34 cellular contexts compared by ENCODE assay signal in the genomic region with DNA sequence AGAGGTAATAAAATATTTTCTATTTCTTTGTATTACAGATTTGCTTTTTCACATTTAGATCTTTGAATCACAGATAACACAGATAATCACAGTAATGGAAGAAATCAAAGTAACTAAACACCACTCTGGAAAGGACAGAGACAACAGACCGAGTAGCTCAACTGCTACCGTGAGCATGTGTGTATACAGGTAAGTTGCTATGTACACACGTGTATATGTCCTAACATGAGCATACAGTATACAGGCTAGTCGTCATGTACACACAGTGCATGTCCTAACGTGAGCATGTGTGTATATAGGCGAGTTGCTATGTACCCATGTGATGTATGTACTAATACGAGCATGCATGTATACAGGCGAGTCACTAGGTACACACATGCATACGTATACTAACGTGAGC.
"Had no signal": no experiment of that assay in that cellular context is flagged by ENCODE, and none has a peak within 500 bp of the region (broad histone marks: within the 10 kb centered on the region; RNA-seq: fewer than 3 reads in every experiment).

No MANE protein-coding gene starts in this region.

- DNase-seq: Karpas-422, Kasumi-1, MG63, MM.1S, MV-4-11, NCI-H1048, NCI-H1092, NCI-H1092 treated with DMSO at 0.1 percent for 48 hours, NCI-H1105, NCI-H1105 treated with DMSO at 0.1 percent for 48 hours, NCI-H1417, NCI-H1417 treated with DMSO at 0.1 percent for 48 hours, NCI-H1436, NCI-H1436 treated with DMSO at 0.1 percent for 48 hours, NCI-H146, NCI-H1694, NCI-H1694 treated with DMSO at 0.1 percent for 48 hours, NCI-H187, NCI-H187 treated with DMSO at 0.1 percent for 48 hours, NCI-H1930, NCI-H2029, NCI-H2029 treated with DMSO at 0.1 percent for 48 hours, NCI-H2081, NCI-H2081 treated with DMSO at 0.1 percent for 48 hours, NCI-H2107, NCI-H2171, NCI-H2171 treated with DMSO at 0.1 percent for 48 hours, NCI-H2227 treated with DMSO at 0.1 percent for 48 hours, NCI-H226, NCI-H345, NCI-H446, NCI-H446 treated with DMSO at 0.1 percent for 48 hours, NCI-H510A had no signal

- H3K4me3 ChIP-seq: MG63 had no signal

- H3K9ac ChIP-seq: KMS-11 had no signal

- H3K36me3 ChIP-seq: MG63 had no signal

- H3K27me3 ChIP-seq: MG63 had no signal

- H3K4me2 ChIP-seq: KMS-11 had no signal

- H3K9me3 ChIP-seq: MG63 had no signal

- H3K27ac ChIP-seq: KMS-11 had no signal
